Comparison of ENCODE assay signal across 8 cellular contexts in the genomic region with DNA sequence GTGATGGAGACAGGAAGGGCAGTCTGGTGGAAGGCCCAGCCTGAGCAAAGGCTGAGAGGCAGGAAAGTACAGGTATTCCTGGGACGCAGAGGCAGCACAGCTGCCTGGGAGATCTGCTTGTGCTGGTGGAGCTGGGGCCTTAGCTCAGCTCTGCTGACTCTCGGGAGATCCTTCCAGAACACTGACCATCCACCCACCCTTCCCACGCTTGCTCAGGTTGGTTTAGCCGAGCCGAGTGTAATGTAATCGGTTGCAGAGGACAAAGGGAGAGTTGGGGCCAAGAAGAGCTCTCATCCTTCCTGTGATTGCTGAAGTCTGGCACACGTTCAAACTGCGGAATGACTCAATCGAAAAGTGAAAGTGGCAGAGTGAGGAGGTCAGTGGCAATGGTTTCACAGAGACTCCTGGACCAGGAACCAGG. TPM values are rescaled to one million over a fixed set of nuclear protein-coding genes. Genes with fewer than 3 reads are reported as not detected.
DNase-seq lines count a peak whose midpoint lies in the region; ATAC-seq and TF ChIP-seq lines count a peak whose summit lies in the region.

No MANE protein-coding gene starts in this region.

- in situ Hi-C loops in transverse colon (cut with MboI; ENCODE audit: low pct_ligation_motif_present in 1 of 4, low pct_unique_long_range_greater_than_20kb in 1 of 4, low sequenced_read_pairs in 3 of 4), result no loop called here

- no peaks in the 10 kb centered on the region for H3K4me1 Mint-ChIP-seq in activated T-helper 17 cell treated with anti-CD3 and anti-CD28 coated beads, Interleukin-2, amount 50 U/mL, for 72 hours

- H3K27me3 Mint-ChIP-seq in activated T-helper 17 cell treated with anti-CD3 and anti-CD28 coated beads, Interleukin-2, amount 50 U/mL, for 72 hours, result no peaks in the 10 kb centered on the region

- H3K9me3 ChIP-seq in heart right ventricle (peaks cover 0 to 6% (median 0%) of the 10 kb centered on the region in 11 donors), transverse colon (no peaks in the 10 kb centered on the region)

- TF ChIP-seq CTCF in RWPE1 (conservative IDR thresholded peaks at IDR 0.05; ENCODE audit: low read depth) (no peak), heart right ventricle (IDR thresholded peaks at IDR 0.05) (no peak), transverse colon (IDR thresholded peaks at IDR 0.05) (no peak)

- H3K27ac ChIP-seq in RWPE1, result peak overlapping the region; percentile 75
- H3K27ac ChIP-seq in heart right ventricle, result peak overlapping the region in 1 of 10 donors; percentile 29
- no peak overlapping the region for H3K27ac ChIP-seq in transverse colon

- CTCF ChIA-PET in RWPE1 (lab: Yijun Ruan, JAX), result no interaction called here

- no peak overlapping the region for H3K4me3 Mint-ChIP-seq in activated T-helper 17 cell treated with anti-CD3 and anti-CD28 coated beads, Interleukin-2, amount 50 U/mL, for 72 hours

- intact Hi-C loops in heart right ventricle (cut with DNase I), result no loop called here
- intact Hi-C loops in transverse colon (cut with DNase I; ENCODE audit: low total_unique reads), result no loop called here

- H3K4me1 ChIP-seq in heart right ventricle (peaks cover 0 to 10% (median 6%) of the 10 kb centered on the region in 9 donors), transverse colon (peaks cover 5 to 28% (median 13%) of the 10 kb centered on the region in 4 donors)

- H3K27ac Mint-ChIP-seq in activated T-helper 17 cell treated with anti-CD3 and anti-CD28 coated beads, Interleukin-2, amount 50 U/mL, for 72 hours, result no peak overlapping the region

- POLR2A ChIA-PET in RWPE1 (lab: Yijun Ruan, JAX; ENCODE audit: low non-redundant PET), result no interaction called here

- peak; percentile 65 for DNase-seq in 8988T
- peak; percentile 79 for DNase-seq in RWPE1 (ENCODE audit: low spot score)
- peak in 1 of 2 donors; percentile 41 for DNase-seq in heart right ventricle
- DNase-seq in transverse colon, result peak; percentile 72
- DNase-seq in NCI-H1436 treated with DMSO at 0.1 percent for 48 hours (lab: John Stamatoyannopoulos, UW), result no peak
- DNase-seq in activated naive CD4-positive, alpha-beta T cell treated with anti-CD3 and anti-CD28 coated beads, Interleukin-2, amount 50 U/mL, for 16 hours, result no peak

- 15 to 31% methylated on average over 9 of the region's 9 CpGs for WGBS in heart right ventricle, 2 donors
- WGBS in transverse colon (ENCODE audit: low coverage in 1 of 2), 2 donors, result 16% methylated on average over 9 of the region's 9 CpGs; no CpG with 5 or more reads in 1 of the 2 donors

- H3K4me3 ChIP-seq in heart right ventricle (no peak overlapping the region), transverse colon (no peak overlapping the region)

- TF ChIP-seq POLR2A in transverse colon (IDR thresholded peaks at IDR 0.05), result no peak

- no peaks in the 10 kb centered on the region for H3K9me3 Mint-ChIP-seq in activated T-helper 17 cell treated with anti-CD3 and anti-CD28 coated beads, Interleukin-2, amount 50 U/mL, for 72 hours

- peaks cover 0 to 3% (median 0%) of the 10 kb centered on the region in 7 donors for H3K27me3 ChIP-seq in heart right ventricle
- no peaks in the 10 kb centered on the region for H3K27me3 ChIP-seq in transverse colon

- no peaks in the 10 kb centered on the region for H3K36me3 Mint-ChIP-seq in activated T-helper 17 cell treated with anti-CD3 and anti-CD28 coated beads, Interleukin-2, amount 50 U/mL, for 72 hours (ENCODE audit: low read depth)

- peak; percentile 38 for ATAC-seq in GM21381 (IDR thresholded peaks at IDR 0.05; ENCODE audit: unreplicated experiment)
- ATAC-seq in heart right ventricle, result peak in 6 of 8 donors; percentile 31 to 76 (median 68)
- no peak for ATAC-seq in activated T-helper 17 cell treated with anti-CD3 and anti-CD28 coated beads, Interleukin-2, amount 50 U/mL, for 72 hours (replicated peaks)

- TF ChIP-seq EP300 in transverse colon (IDR thresholded peaks at IDR 0.05; ENCODE audit: low read depth), result no peak

- H3K36me3 ChIP-seq in heart right ventricle (no peaks in the 10 kb centered on the region), transverse colon (no peaks in the 10 kb centered on the region)

RNA-seq across cellular contexts. Expression of a gene that starts 43.1 kb away (rescaled TPM):
- total RNA-seq in heart right ventricle, result under 1 TPM in 1 of 10 donors, not detected in 9; 0.12 TPM
- under 1 TPM in 1 of 2 donors, not detected in 1; 0.01 TPM for polyA plus RNA-seq in heart right ventricle
- under 1 TPM in 1 of 4 donors, not detected in 3; 0.14 TPM for total RNA-seq in transverse colon
- not detected for total RNA-seq in activated T-helper 17 cell treated with anti-CD3 and anti-CD28 coated beads, Interleukin-2, amount 50 U/mL, for 72 hours

RNA-seq across cellular contexts. Expression of a gene that starts 55.5 kb away (rescaled TPM):
- under 1 TPM in 5 of 10 donors, not detected in 5; 0.12 to 0.85 (median 0.37) TPM for total RNA-seq in heart right ventricle
- under 1 TPM; 0.70 to 0.80 TPM for polyA plus RNA-seq in heart right ventricle
- 1 to 10 TPM in 1 of 4 donors, under 1 TPM in 1, not detected in 2; 0.96 to 2.1 TPM for total RNA-seq in transverse colon
- not detected for total RNA-seq in activated T-helper 17 cell treated with anti-CD3 and anti-CD28 coated beads, Interleukin-2, amount 50 U/mL, for 72 hours

Comparison
In these comparisons a context has a peak if more than half of its experiments do, and no peak if none do; other contexts are left out.
1. DNase-seq: peak in 8988T (single experiment), RWPE1 (single experiment) and transverse colon (single experiment); none in NCI-H1436 treated with DMSO at 0.1 percent for 48 hours (single experiment) and activated naive CD4-positive, alpha-beta T cell treated with anti-CD3 and anti-CD28 coated beads, Interleukin-2, amount 50 U/mL, for 16 hours (single experiment).